In the genomic region with DNA sequence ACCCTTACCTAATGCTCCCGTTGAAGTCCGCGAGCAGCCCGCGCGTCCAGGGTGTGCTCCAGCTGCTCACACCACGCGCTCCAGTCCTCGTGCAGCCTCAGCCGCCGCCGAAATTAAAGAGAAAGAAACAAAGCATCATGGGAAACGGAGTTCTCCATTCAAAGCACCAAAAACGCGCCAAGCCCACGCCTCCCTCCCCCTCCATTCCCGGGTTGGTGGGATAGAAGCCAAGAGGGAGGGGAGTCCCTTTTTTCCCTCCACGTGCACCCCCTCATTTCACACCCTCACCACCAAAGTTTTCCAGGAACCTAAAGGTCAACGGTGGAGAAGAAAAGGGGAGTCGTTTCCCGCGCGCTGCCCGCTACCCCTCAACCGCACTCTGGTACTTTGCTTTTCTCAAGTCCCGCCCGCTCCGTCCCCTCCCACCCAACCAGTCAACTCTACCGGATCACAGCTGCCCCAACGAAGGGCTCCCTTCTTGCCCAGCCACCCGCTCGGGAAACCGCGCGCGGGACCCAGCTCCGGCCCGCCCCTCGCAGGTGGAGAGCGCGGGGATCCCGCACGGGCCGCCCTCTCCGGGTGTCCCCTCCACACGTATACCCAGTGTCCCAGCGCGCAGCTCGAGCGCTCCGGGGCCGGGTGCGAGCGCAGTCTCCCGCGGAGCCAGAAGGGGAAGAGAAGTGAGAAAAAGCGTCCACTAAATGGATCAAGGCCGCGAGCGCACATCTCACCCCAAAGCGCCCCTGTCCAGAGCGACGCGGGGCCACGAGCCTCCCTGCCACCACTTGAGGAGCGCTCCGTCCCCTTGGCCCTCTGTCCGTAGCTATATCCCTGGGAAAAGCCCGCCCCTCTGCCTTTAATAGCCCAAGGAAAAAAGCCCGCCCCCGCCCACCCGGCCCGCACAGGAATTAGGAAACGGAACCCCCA, we compare ENCODE assay signal across 8 cellular contexts.
DNase-seq lines count a peak whose midpoint lies in the region; ATAC-seq and TF ChIP-seq lines count a peak whose summit lies in the region.

No MANE protein-coding gene starts in this region.

- H2BK15ac ChIP-seq in IMR-90 (ENCODE audit: low read depth, low read length) = no peak overlapping the region

- H3K79me1 ChIP-seq in IMR-90 (ENCODE audit: low read depth in 1 of 2, low read length in 2 of 2) = no peaks in the 10 kb centered on the region

- POLR2A ChIA-PET in IMR-90 (lab: Charles Lee; ENCODE audit: unreplicated experiment) = no interaction called here

- ATAC-seq in IMR-90 (ENCODE audit: low read depth) = peak; percentile 17; the same call in 1 of the 2 replicates
- ATAC-seq in aorta (ENCODE audit: low FRiP score) = peak; percentile 64
- ATAC-seq in HG03039 (IDR thresholded peaks at IDR 0.05; ENCODE audit: unreplicated experiment) = no peak

- H4K91ac ChIP-seq in IMR-90 (ENCODE audit: insufficient read depth, low read depth, low read length) = no peak overlapping the region

- CTCF ChIA-PET in IMR-90 (lab: Yijun Ruan, JAX) = no interaction called here

- no peak overlapping the region for H4K8ac ChIP-seq in IMR-90 (ENCODE audit: low read depth in 2 of 2, low read length in 2 of 2)

- no peak overlapping the region for H3K27ac ChIP-seq in IMR-90 (ENCODE audit: insufficient read depth, low read length)
- H3K27ac ChIP-seq in neutrophil = no peak overlapping the region
- no peak overlapping the region for H3K27ac ChIP-seq in aorta (ENCODE audit: low read depth in 1 of 2, low read length in 2 of 2)

- H3K14ac ChIP-seq in IMR-90 (replicated peaks; ENCODE audit: low read depth, low read length) = no peak overlapping the region

- TF ChIP-seq RAD21 in IMR-90 (IDR thresholded peaks at IDR 0.05; ENCODE audit: low read length) = no peak

- no peaks in the 10 kb centered on the region for H4K20me1 ChIP-seq in IMR-90 (ENCODE audit: insufficient read depth, low read length)

- no peak overlapping the region for H2BK120ac ChIP-seq in IMR-90 (ENCODE audit: low read depth, low read length)

- no peak overlapping the region for H2BK5ac ChIP-seq in IMR-90 (ENCODE audit: low read depth, low read length, poor library complexity, severe bottlenecking)

- H3K9me1 ChIP-seq in IMR-90 (ENCODE audit: insufficient read depth, low read length) = no peaks in the 10 kb centered on the region

- no peak overlapping the region for H2AK5ac ChIP-seq in IMR-90 (ENCODE audit: low read depth, low read length)

- no peak for TF ChIP-seq CTCF in IMR-90 (conservative IDR thresholded peaks at IDR 0.05; ENCODE audit: low read depth, low read length)
- TF ChIP-seq CTCF in neutrophil (IDR thresholded peaks at IDR 0.05) = no peak

- WGBS in IMR-90 (ENCODE audit: extremely low coverage in 2 of 2, insufficient read length in 1 of 2), 2 experiments = 49% methylated on average over 11 of the region's 74 CpGs; no CpG with 5 or more reads in 1 of the 2 experiments
- WGBS in aorta, 2 donors = 1 to 34% methylated on average over 62 to 74 of the region's 74 CpGs

- H3K4ac ChIP-seq in IMR-90 (ENCODE audit: low read depth, low read length) = no peak overlapping the region

- intact Hi-C loops in IMR-90 (cut with micrococcal nuclease) = no loop called here
- intact Hi-C loops in aorta (cut with DNase I) = no loop called here

- H3K56ac ChIP-seq in IMR-90 (ENCODE audit: extremely low read depth, insufficient read depth, low read length) = no peak overlapping the region

- H3K23ac ChIP-seq in IMR-90 (ENCODE audit: low read depth, low read length) = no peak overlapping the region

- H2AFZ ChIP-seq in IMR-90 (replicated peaks; ENCODE audit: low read length, poor library complexity) = peak overlapping the region; percentile 63

- dilution Hi-C loops in IMR-90 (cut with HindIII; ENCODE audit: low sequenced_read_pairs, unreplicated experiment) = no loop called here

- no TSS peak for BruUV-seq in IMR-90 (replicated peaks; lab: Mats Ljungman, UMichigan)

- H3K36me3 ChIP-seq in IMR-90 (ENCODE audit: control insufficient read depth, insufficient read depth, low read length) (no peaks in the 10 kb centered on the region), neutrophil (no peaks in the 10 kb centered on the region), aorta (ENCODE audit: control insufficient read depth in 1 of 2, insufficient read depth in 2 of 2, low read length in 1 of 2) (no peaks in the 10 kb centered on the region)

- TF ChIP-seq POLR2A in IMR-90 (IDR thresholded peaks at IDR 0.05; ENCODE audit: low read depth, low read length) = no peak

- H3K4me3 ChIP-seq in IMR-90 (ENCODE audit: insufficient read depth, low read depth, low read length) (peak overlapping the region; percentile 18; the same call in 1 of the 2 replicates), neutrophil (ENCODE audit: low read depth in 1 of 2, low read length in 1 of 2) (peak overlapping the region; percentile 44 to 48), aorta (ENCODE audit: low read length in 2 of 2) (peak overlapping the region; percentile 23 to 76)

- in situ Hi-C loops in IMR-90 (cut with MboI; ENCODE audit: low sequenced_read_pairs) = no loop called here

- peak; percentile 6 for DNase-seq in GM19238 (ENCODE audit: insufficient read length, low spot score)
- DNase-seq in IMR-90 = no peak
- DNase-seq in activated T-cell treated with anti-CD3 and anti-CD28 coated beads, Interleukin-2, amount 50 U/mL, for 1 hour = peak; percentile 33
- peak; percentile 45 for DNase-seq in foreskin melanocyte
- peak; percentile 50 to 74 for DNase-seq in aorta
- no peak for DNase-seq in MV-4-11 (lab: John Stamatoyannopoulos, UW)

- peaks cover 13% of the 10 kb centered on the region for H3K27me3 ChIP-seq in IMR-90 (ENCODE audit: control insufficient read depth, insufficient read depth, low read length)
- peaks cover 77% of the 10 kb centered on the region for H3K27me3 ChIP-seq in neutrophil
- no peaks in the 10 kb centered on the region for H3K27me3 ChIP-seq in aorta (ENCODE audit: control insufficient read depth in 1 of 2, insufficient read depth in 2 of 2, low read length in 1 of 2)

- H3K9ac ChIP-seq in IMR-90 (ENCODE audit: low read depth, low read length) = no peak overlapping the region

- H2AK9ac ChIP-seq in IMR-90 (replicated peaks; ENCODE audit: low read depth, low read length, poor library complexity) = no peak overlapping the region

- H3K4me1 ChIP-seq in IMR-90 (ENCODE audit: control insufficient read depth, insufficient read depth, low read length) (no peaks in the 10 kb centered on the region), neutrophil (ENCODE audit: control insufficient read depth in 1 of 2, insufficient read depth in 1 of 2, low read depth in 1 of 2, low read length in 1 of 2) (peaks cover 0 to 6% of the 10 kb centered on the region in 2 experiments), aorta (ENCODE audit: control insufficient read depth in 1 of 2, insufficient read depth in 2 of 2, low read length in 2 of 2) (no peaks in the 10 kb centered on the region)

- peak overlapping the region; percentile 83; the same call in 1 of the 2 replicates for H3K4me2 ChIP-seq in IMR-90 (ENCODE audit: low read depth, low read length)

- no peak overlapping the region for H2BK20ac ChIP-seq in IMR-90 (ENCODE audit: low read depth, low read length)

- H4K5ac ChIP-seq in IMR-90 (ENCODE audit: low read depth, low read length) = no peak overlapping the region

- no peaks in the 10 kb centered on the region; the same call in 1 of the 2 replicates for H3K9me3 ChIP-seq in IMR-90 (ENCODE audit: control insufficient read depth, insufficient read depth, low read length)
- no peaks in the 10 kb centered on the region for H3K9me3 ChIP-seq in neutrophil
- H3K9me3 ChIP-seq in aorta (ENCODE audit: control insufficient read depth, low read length) = no peaks in the 10 kb centered on the region

- no peak overlapping the region for H3K18ac ChIP-seq in IMR-90 (ENCODE audit: low read depth, low read length)

TF ChIP-seq in IMR-90, 13 proteins besides CTCF, POLR2A, EP300 and RAD21:
- no peak for TF ChIP-seq SMC3 (IDR thresholded peaks at IDR 0.05; ENCODE audit: low read depth, low read length)

Comparison
In these comparisons a context has a peak if more than half of its experiments do, and no peak if none do; other contexts are left out.
1. DNase-seq: peak in GM19238 (single experiment), activated T-cell treated with anti-CD3 and anti-CD28 coated beads, Interleukin-2, amount 50 U/mL, for 1 hour (single experiment), foreskin melanocyte (single experiment) and aorta (2 of 2); none in IMR-90 (single experiment) and MV-4-11 (single experiment).
2. Peak in every context shown above with its lines, with median percentiles within 50 percentile points of each other: H3K4me3 ChIP-seq.